ENCODE assay signal across 1 cellular context in genomic region chr12:123949118-123949774, GRCh38.
TF ChIP-seq lines count a peak whose summit lies in the region.

No MANE protein-coding gene starts in this region.

TF ChIP-seq in IMR-90, 13 proteins besides CTCF, POLR2A, EP300 and RAD21:
- TF ChIP-seq RFX5 (IDR thresholded peaks at IDR 0.05; ENCODE audit: low read depth, low read length) (no peak), CEBPB (IDR thresholded peaks at IDR 0.05; ENCODE audit: low read depth, low read length) (no peak), MAFK (IDR thresholded peaks at IDR 0.05; ENCODE audit: low read depth, low read length) (no peak), FOS (IDR thresholded peaks at IDR 0.05; ENCODE audit: low read depth, low read length) (no peak), CHD1 (IDR thresholded peaks at IDR 0.05; ENCODE audit: low read depth, low read length) (no peak), SMC3 (IDR thresholded peaks at IDR 0.05; ENCODE audit: low read depth, low read length) (no peak), USF2 (IDR thresholded peaks at IDR 0.05; ENCODE audit: low read depth, low read length) (no peak), MAZ (IDR thresholded peaks at IDR 0.05; ENCODE audit: borderline replicate concordance, low read depth, low read length) (no peak), BHLHE40 (IDR thresholded peaks at IDR 0.05; ENCODE audit: low read depth, low read length) (no peak)
TF ChIP-seq in IMR-90: peak in this region for 0.
